Comparison of ENCODE assay signal across 22 cellular contexts in genomic region chr11:2850366-2850765, GRCh38.
"Had no signal": no experiment of that assay in that cellular context is flagged by ENCODE, and none has a peak within 500 bp of the region (broad histone marks: within the 10 kb centered on the region; RNA-seq: fewer than 3 reads in every experiment).

No MANE protein-coding gene starts in this region.

- ATAC-seq: foreskin keratinocyte; lower lobe of right lung; naive thymus-derived CD4-positive, alpha-beta T cell; sciatic nerve; stimulated activated memory B cell treated with anti-CD40 and anti-IgM and Interleukin-4, amounts not matched to agents 10 μg/mL and 1 μg/mL and 100 μg/mL, for 72 hours had no signal

- H3K36me3 ChIP-seq: left ventricle myocardium inferior, lower lobe of right lung, prostate gland, tibial artery, upper lobe of left lung, uterus had no signal

- H3K27me3 ChIP-seq: spleen, upper lobe of left lung, uterus had no signal

- H3K4me3 ChIP-seq: left ventricle myocardium inferior, lower lobe of right lung, prostate gland, spleen, tibial artery, upper lobe of left lung, uterus had no signal

- H3K9me3 ChIP-seq: left ventricle myocardium inferior, lower lobe of right lung, prostate gland, spleen, tibial artery, upper lobe of left lung, uterus had no signal

- DNase-seq: cerebellar nuclear complex; cortex of kidney; erythroblast; foreskin keratinocyte; immature natural killer cell; left ventricle myocardium inferior; lower lobe of right lung; midbrain; naive thymus-derived CD4-positive, alpha-beta T cell; nephron progenitor cell; nucleus accumbens; spleen; stimulated activated CD4-positive, alpha-beta T cell treated with anti-CD3 and anti-CD28 coated beads, Interleukin-15, amount 100 ng/mL, for 24 hours; stimulated activated CD4-positive, alpha-beta T cell treated with anti-CD3 and anti-CD28 coated beads, Interleukin-1b, Interleukin-23, amount 100 ng/mL, for 48 hours; stimulated activated CD4-positive, alpha-beta T cell treated with anti-CD3 and anti-CD28 coated beads, Interleukin-4, amount 100 ng/mL, for 24 hours; tibial artery; uterus had no signal

- H3K4me1 ChIP-seq: foreskin keratinocyte, left ventricle myocardium inferior, lower lobe of right lung, parathyroid adenoma, prostate gland, tibial artery, uterus had no signal

- H3K27ac ChIP-seq: foreskin keratinocyte, left ventricle myocardium inferior, lower lobe of right lung, parathyroid adenoma, prostate gland, spleen, tibial artery, upper lobe of left lung, uterus had no signal

- H2AFZ ChIP-seq: parathyroid adenoma had no signal

- H3K9ac ChIP-seq: parathyroid adenoma had no signal
